8 cellular contexts compared by ENCODE assay signal in the genomic region with DNA sequence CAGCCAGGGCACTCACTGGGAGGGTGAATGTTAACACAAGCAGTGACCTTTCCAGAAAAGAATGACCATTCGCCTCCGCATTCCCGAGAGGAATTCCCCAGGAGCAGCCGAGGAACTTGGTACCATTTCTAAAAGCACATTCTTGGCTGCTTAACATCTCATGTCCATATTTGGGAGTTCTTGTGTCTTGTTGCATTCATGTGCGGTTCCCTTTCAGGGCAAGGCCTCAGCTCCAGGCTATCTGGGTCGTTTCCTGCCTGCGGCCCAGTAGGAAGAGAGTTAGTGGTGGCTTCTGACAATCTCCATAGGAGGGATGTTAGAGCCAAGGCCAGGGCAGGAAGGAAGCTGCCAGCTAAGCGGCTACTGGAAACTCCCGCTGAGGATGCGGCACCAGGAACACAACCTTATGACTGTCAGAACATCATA. TPM values are rescaled to one million over a fixed set of nuclear protein-coding genes. Genes with fewer than 3 reads are reported as not detected.
DNase-seq lines count a peak whose midpoint lies in the region; ATAC-seq and TF ChIP-seq lines count a peak whose summit lies in the region.

No MANE protein-coding gene starts in this region.

- peaks cover 17% of the 10 kb centered on the region for H3K27me3 Mint-ChIP-seq in neural progenitor cell (ENCODE audit: insufficient read depth, low read depth)

- peak overlapping the region; percentile 72 for H3K4me3 Mint-ChIP-seq in neural progenitor cell

- H3F3A ChIP-seq in neural progenitor cell (ENCODE audit: low read depth): peaks cover 57% of the 10 kb centered on the region

- H3K27me3 ChIP-seq in BLaER1 (no peaks in the 10 kb centered on the region), SJCRH30 (no peaks in the 10 kb centered on the region), fibroblast of lung (ENCODE audit: control insufficient read depth, insufficient read depth, low read length) (no peaks in the 10 kb centered on the region), neural progenitor cell (no peaks in the 10 kb centered on the region)

- peak overlapping the region; percentile 73 for H3K4me2 ChIP-seq in BLaER1
- H3K4me2 ChIP-seq in fibroblast of lung (ENCODE audit: extremely low read depth, insufficient read depth, low read length): peak overlapping the region; percentile 73
- peak overlapping the region; percentile 46 for H3K4me2 ChIP-seq in neural progenitor cell

- peaks cover 13% of the 10 kb centered on the region for H3K9me3 ChIP-seq in BLaER1
- H3K9me3 ChIP-seq in SJCRH30 (replicated peaks): no peaks in the 10 kb centered on the region; the same call in 1 of the 2 replicates
- H3K9me3 ChIP-seq in fibroblast of lung (ENCODE audit: control insufficient read depth, insufficient read depth, low read depth, low read length): no peaks in the 10 kb centered on the region
- H3K9me3 ChIP-seq in neural progenitor cell (ENCODE audit: low read depth): no peaks in the 10 kb centered on the region

- H3K36me3 ChIP-seq in BLaER1 (no peaks in the 10 kb centered on the region), SJCRH30 (no peaks in the 10 kb centered on the region), fibroblast of lung (ENCODE audit: control insufficient read depth, insufficient read depth, low read length) (no peaks in the 10 kb centered on the region), neural progenitor cell (no peaks in the 10 kb centered on the region)

- H2AFZ ChIP-seq in fibroblast of lung (ENCODE audit: low read length) (no peak overlapping the region), neural progenitor cell (replicated peaks) (no peak overlapping the region)

- no peak for ATAC-seq in GM19397 (IDR thresholded peaks at IDR 0.05; ENCODE audit: unreplicated experiment)
- no peak for ATAC-seq in GM18870 (IDR thresholded peaks at IDR 0.05; ENCODE audit: unreplicated experiment)

- peaks cover 12% of the 10 kb centered on the region for H3K36me3 Mint-ChIP-seq in neural progenitor cell

- H4K20me1 ChIP-seq in BLaER1: no peaks in the 10 kb centered on the region
- no peaks in the 10 kb centered on the region for H4K20me1 ChIP-seq in fibroblast of lung (ENCODE audit: control insufficient read depth, extremely low read depth, insufficient read depth, low read length)
- no peaks in the 10 kb centered on the region for H4K20me1 ChIP-seq in neural progenitor cell (ENCODE audit: low read depth)

- peak overlapping the region; percentile 99 for H3K27ac Mint-ChIP-seq in neural progenitor cell

- TF ChIP-seq CTCF in fibroblast of lung (conservative IDR thresholded peaks at IDR 0.05 in 1 of 2, IDR thresholded peaks at IDR 0.05 in 1 of 2; ENCODE audit: low read depth in 1 of 2, low read length in 2 of 2) (no peak), neural progenitor cell (IDR thresholded peaks at IDR 0.05) (no peak)

- H3K9ac ChIP-seq in BLaER1 (peak overlapping the region; percentile 26; the same call in 1 of the 2 replicates), fibroblast of lung (ENCODE audit: insufficient read depth, low read length) (no peak overlapping the region), neural progenitor cell (no peak overlapping the region)

- peaks cover 72% of the 10 kb centered on the region for H3K4me1 Mint-ChIP-seq in neural progenitor cell

- H3K4me3 ChIP-seq in BLaER1 (no peak overlapping the region), SJCRH30 (no peak overlapping the region), fibroblast of lung (replicated peaks in 1 of 4; ENCODE audit: control extremely low read depth in 1 of 4, insufficient read depth in 1 of 4, low read depth in 3 of 4, low read length in 4 of 4) (no peak overlapping the region), neural progenitor cell (no peak overlapping the region)

- DNase-seq in SJCRH30: peak; percentile 24 to 40
- DNase-seq in fibroblast of lung (ENCODE audit: low read depth in 2 of 2): peak; percentile 95 to 99
- DNase-seq in neural progenitor cell (ENCODE audit: low spot score): peak; percentile 90
- no peak for DNase-seq in NCI-H82 (lab: John Stamatoyannopoulos, UW)
- no peak for DNase-seq in MV-4-11 (lab: John Stamatoyannopoulos, UW)

- H3K9me3 Mint-ChIP-seq in neural progenitor cell: peaks cover 27% of the 10 kb centered on the region

- H3K4me1 ChIP-seq in BLaER1 (peaks cover 49% of the 10 kb centered on the region), SJCRH30 (peaks cover 8% of the 10 kb centered on the region), fibroblast of lung (ENCODE audit: control insufficient read depth, extremely low read depth, insufficient read depth, low read length) (peaks cover 19% of the 10 kb centered on the region), neural progenitor cell (peaks cover 57% of the 10 kb centered on the region)

- H3K79me2 ChIP-seq in fibroblast of lung (ENCODE audit: control insufficient read depth, insufficient read depth, low read length) (no peaks in the 10 kb centered on the region), neural progenitor cell (ENCODE audit: low read depth) (no peaks in the 10 kb centered on the region)

- H3K27ac ChIP-seq in BLaER1 (peak overlapping the region; percentile 51; the same call in 1 of the 2 replicates), SJCRH30 (no peak overlapping the region), fibroblast of lung (ENCODE audit: insufficient read depth, low read length) (peak overlapping the region; percentile 71), neural progenitor cell (peak overlapping the region; percentile 81)

RNA-seq across cellular contexts. Expression of gene MEAK7, which starts 27.9 kb away (rescaled TPM):
- total RNA-seq in SJCRH30 (2014; rRNA removed; shearing (Covaris generic)): 4.8 and 5.1 TPM in 2 replicates
- total RNA-seq in fibroblast of lung (16.9 and 17.3 TPM in 2 replicates), neural progenitor cell (ENCODE audit: low replicate concordance) (18.4 and 22.5 TPM in 2 replicates)
- 19.6 and 23.4 TPM in 2 replicates for polyA plus RNA-seq in fibroblast of lung
- 23.0 and 23.9 TPM in 2 replicates for polyA plus RNA-seq in fibroblast of lung (2012)
- 23.6 and 30.7 TPM in 2 replicates for polyA minus RNA-seq in fibroblast of lung (ENCODE audit: low replicate concordance)

Comparison
In these comparisons a context has a peak if more than half of its experiments do, and no peak if none do; other contexts are left out.
1. DNase-seq: peak in SJCRH30 (2 of 2), fibroblast of lung (2 of 2) and neural progenitor cell (single experiment); none in NCI-H82 (single experiment) and MV-4-11 (single experiment).
2. Peak in every context shown above with its lines, with median percentiles within 50 percentile points of each other: H3K4me2 ChIP-seq.